ENCODE assay signal across 17 cellular contexts in genomic region chr12:57223191-57224165, GRCh38. TPM values are rescaled to one million over a fixed set of nuclear protein-coding genes. Genes with fewer than 3 reads are reported as not detected.
A peak's percentile ranks its signal among the peaks of the same experiment; 100 is the strongest.
DNase-seq lines count a peak whose midpoint lies in the region; ATAC-seq and TF ChIP-seq lines count a peak whose summit lies in the region.
"Had no signal": no experiment of that assay in that cellular context is flagged by ENCODE, and none has a peak within 500 bp of the region (broad histone marks: within the 10 kb centered on the region; RNA-seq: fewer than 3 reads in every experiment).

No MANE protein-coding gene starts in this region.

- H3K27ac ChIP-seq in CD8-positive, alpha-beta T cell (ENCODE audit: low read depth, low read length) = no peak overlapping the region
- no peak overlapping the region for H3K27ac ChIP-seq in HEK293 (ENCODE audit: extremely low read depth, low read depth, low read length)
- H3K27ac ChIP-seq: C4-2B, parathyroid adenoma, transverse colon had no signal

- H3K4me1 Mint-ChIP-seq in CD8-positive, alpha-beta T cell (ENCODE audit: low read depth) = peaks cover 55% of the 10 kb centered on the region
- H3K4me1 Mint-ChIP-seq in brain (peaks cover 85% of the 10 kb centered on the region), neural crest cell (peaks cover 49% of the 10 kb centered on the region)

- H3K36me3 Mint-ChIP-seq in CD8-positive, alpha-beta T cell = no peaks in the 10 kb centered on the region
- no peaks in the 10 kb centered on the region for H3K36me3 Mint-ChIP-seq in brain
- no peaks in the 10 kb centered on the region for H3K36me3 Mint-ChIP-seq in neural crest cell (ENCODE audit: low read depth)

- peaks cover 73% of the 10 kb centered on the region for H3K27me3 ChIP-seq in CD8-positive, alpha-beta T cell (ENCODE audit: insufficient read depth, low read length)

- CTCF ChIA-PET in CD8-positive, alpha-beta T cell (lab: Charles Lee) = interaction anchor here (0.7 to 13.2 kb wide), 4 partner anchors 9 to 232 kb away, joined by 3 to 302 read pairs (median 44); partner anchors contain the start of gene NXPH4
- CTCF ChIA-PET in HEK293 (lab: Yijun Ruan, JAX) = interaction anchor here (2.0 to 13.7 kb wide), 2 partner anchors 10 to 16 kb away, joined by 7 to 192 read pairs; a partner anchor contains a TSS

- H3K4me1 ChIP-seq in CD8-positive, alpha-beta T cell (ENCODE audit: insufficient read depth, low read length) = peaks cover 59% of the 10 kb centered on the region
- H3K4me1 ChIP-seq in HEK293 (ENCODE audit: control insufficient read depth, insufficient read depth, low read length) = peaks cover 2% of the 10 kb centered on the region; the same call in 1 of the 2 replicates
- H3K4me1 ChIP-seq: parathyroid adenoma had no signal

- intact Hi-C loops in CD8-positive, alpha-beta T cell (cut with DNase I, micrococcal nuclease) = no loop called here

- peaks cover 74% of the 10 kb centered on the region for H3K27me3 Mint-ChIP-seq in CD8-positive, alpha-beta T cell (ENCODE audit: low read depth)
- H3K27me3 Mint-ChIP-seq in brain (peaks cover 91% of the 10 kb centered on the region), neural crest cell (ENCODE audit: low read depth) (peaks cover 88% of the 10 kb centered on the region)

- peak; percentile 73 for ATAC-seq in CD8-positive, alpha-beta T cell
- no peak for ATAC-seq in GM21528 (IDR thresholded peaks at IDR 0.05; ENCODE audit: low FRiP score, unreplicated experiment)
- ATAC-seq: HCT116, left cardiac atrium, mucosa of descending colon had no signal

- TF ChIP-seq CTCF in CD8-positive, alpha-beta T cell (IDR thresholded peaks at IDR 0.05) = no peak
- TF ChIP-seq CTCF in HEK293 (tag by site-specific recombination; IDR thresholded peaks at IDR 0.05) (no peak), brain (conservative IDR thresholded peaks at IDR 0.05) (no peak), neural crest cell (conservative IDR thresholded peaks at IDR 0.05) (no peak)

- no peaks in the 10 kb centered on the region for H3K9me3 Mint-ChIP-seq in CD8-positive, alpha-beta T cell
- peaks cover 0 to 8% (median 0%) of the 10 kb centered on the region in 5 experiments for H3K9me3 Mint-ChIP-seq in brain
- H3K9me3 Mint-ChIP-seq in neural crest cell = no peaks in the 10 kb centered on the region
- H3K9me3 Mint-ChIP-seq: endodermal cell had no signal

- peak in 2 of 7 experiments; percentile 36 to 73 for DNase-seq in CD8-positive, alpha-beta T cell
- DNase-seq in neural crest cell (ENCODE audit: low read depth, low spot score) (no peak), NOMO-1 treated with DMSO at 0.1 percent for 48 hours (lab: John Stamatoyannopoulos, UW; ENCODE audit: unreplicated experiment) (no peak), Kasumi-1 (lab: John Stamatoyannopoulos, UW) (no peak)
- DNase-seq: central memory CD4-positive, alpha-beta T cell; endodermal cell; left cardiac atrium; mucosa of descending colon; NCI-H2081 treated with DMSO at 0.1 percent for 48 hours; small intestine; transverse colon had no signal

- no peak overlapping the region for H3K4me3 ChIP-seq in CD8-positive, alpha-beta T cell (ENCODE audit: low read depth, low read length)
- H3K4me3 ChIP-seq in HEK293 (ENCODE audit: low read depth, low read length) = no peak overlapping the region
- H3K4me3 ChIP-seq: mucosa of descending colon, transverse colon had no signal

- no peak overlapping the region for H3K27ac Mint-ChIP-seq in CD8-positive, alpha-beta T cell
- H3K27ac Mint-ChIP-seq in brain (peak overlapping the region in 4 of 5 experiments; percentile 10 to 86 (median 40)), neural crest cell (ENCODE audit: unreplicated experiment) (no peak overlapping the region)
- H3K27ac Mint-ChIP-seq: endodermal cell had no signal

- no peaks in the 10 kb centered on the region for H3K36me3 ChIP-seq in CD8-positive, alpha-beta T cell (ENCODE audit: insufficient read depth, low read length)
- no peaks in the 10 kb centered on the region for H3K36me3 ChIP-seq in HEK293 (ENCODE audit: control insufficient read depth in 2 of 2, insufficient read depth in 1 of 2, low read length in 2 of 2)
- H3K36me3 ChIP-seq: transverse colon had no signal

- no peaks in the 10 kb centered on the region for H3K9me3 ChIP-seq in CD8-positive, alpha-beta T cell (ENCODE audit: low read length)
- no peaks in the 10 kb centered on the region for H3K9me3 ChIP-seq in HEK293 (ENCODE audit: control insufficient read depth, insufficient read depth, low read depth, low read length)
- H3K9me3 ChIP-seq: mucosa of descending colon, transverse colon had no signal

- no peak overlapping the region for H3K4me3 Mint-ChIP-seq in CD8-positive, alpha-beta T cell
- H3K4me3 Mint-ChIP-seq in brain (peak overlapping the region in 4 of 5 experiments; percentile 32 to 85 (median 58)), neural crest cell (peak overlapping the region; percentile 5)
- H3K4me3 Mint-ChIP-seq: endodermal cell had no signal

- POLR2A ChIA-PET in CD8-positive, alpha-beta T cell (lab: Charles Lee) = interaction anchor here (1.2 to 1.4 kb wide), 2 partner anchors 17 to 19 kb away, joined by 3 read pairs; no protein-coding TSS in a partner anchor
- POLR2A ChIA-PET in HEK293 (lab: Yijun Ruan, JAX) = no interaction called here

TF ChIP-seq in HEK293, 187 proteins besides CTCF, POLR2A, EP300 and RAD21:
- 0 out of 2 replicates have a peak, but pooled peaks have one; percentile 23 for TF ChIP-seq IKZF3 (tag by site-specific recombination; IDR thresholded peaks at IDR 0.05)
- no peak for TF ChIP-seq ZBTB6 (tag by site-specific recombination; IDR thresholded peaks at IDR 0.05)
- no peak for TF ChIP-seq KLF7 (tag by site-specific recombination; IDR thresholded peaks at IDR 0.05; ENCODE audit: borderline replicate concordance)
- TF ChIP-seq EGR2 (tag by site-specific recombination; IDR thresholded peaks at IDR 0.05; ENCODE audit: low read depth) = peak; percentile 55
- TF ChIP-seq ZNF621 (tag by site-specific recombination; IDR thresholded peaks at IDR 0.05) = peak; percentile 86; the same call in 1 of the 2 replicates
- TF ChIP-seq ZFHX2 (tag by site-specific recombination; conservative IDR thresholded peaks at IDR 0.05) = peak; percentile 79
- TF ChIP-seq ZSCAN23 (tag by site-specific recombination; IDR thresholded peaks at IDR 0.05) = no peak
- peak; percentile 43 for TF ChIP-seq ZNF600 (tag by site-specific recombination; IDR thresholded peaks at IDR 0.05)
- TF ChIP-seq ZNF596 (tag by site-specific recombination; IDR thresholded peaks at IDR 0.05) = peak; percentile 29; the same call in 1 of the 2 replicates
- no peak for TF ChIP-seq ZNF571 (tag by site-specific recombination; IDR thresholded peaks at IDR 0.05)
- peak; percentile 59; the same call in 1 of the 2 replicates for TF ChIP-seq ZNF776 (tag by site-specific recombination; IDR thresholded peaks at IDR 0.05; ENCODE audit: borderline replicate concordance)
- peak; percentile 37; the same call in 1 of the 2 replicates for TF ChIP-seq ZSCAN4 (tag by site-specific recombination; IDR thresholded peaks at IDR 0.05)
- TF ChIP-seq ZNF366 (tag by site-specific recombination; conservative IDR thresholded peaks at IDR 0.05) = no peak
- TF ChIP-seq ZNF645 (tag by site-specific recombination; IDR thresholded peaks at IDR 0.05) = peak; percentile 51; the same call in 1 of the 2 replicates
TF ChIP-seq in HEK293: peak in this region for 9.

RNA-seq across cellular contexts. Expression of gene SHMT2, which starts 6.0 kb away (rescaled TPM):
- 10 to 100 TPM; 14.2 to 18.6 TPM for total RNA-seq in CD8-positive, alpha-beta T cell
- 394 TPM for polyA plus RNA-seq in brain (ENCODE audit: insufficient read depth, low read depth, low replicate concordance)
- total RNA-seq in neural crest cell = 225 and 230 TPM in 2 replicates

RNA-seq across cellular contexts. Expression of gene NXPH4, which starts 6.9 kb away (rescaled TPM):
- total RNA-seq in CD8-positive, alpha-beta T cell = 1 to 10 TPM; 1.4 to 1.7 TPM
- polyA plus RNA-seq in brain (ENCODE audit: insufficient read depth, low read depth, low replicate concordance) = 41.8 TPM
- 0.71 and 0.91 TPM in 2 replicates for total RNA-seq in neural crest cell
- total RNA-seq: transverse colon had no signal

RNA-seq across cellular contexts. Expression of gene STAC3, which starts 27.5 kb away (rescaled TPM):
- 1 to 10 TPM in 1 of 2 experiments, under 1 TPM in 1; 0.54 to 1.5 TPM for total RNA-seq in CD8-positive, alpha-beta T cell
- 1.9 TPM for polyA plus RNA-seq in brain (ENCODE audit: insufficient read depth, low read depth, low replicate concordance)
- total RNA-seq in neural crest cell = 3.8 and 4.1 TPM in 2 replicates

Comparison
In these comparisons a context has a peak if more than half of its experiments do, and no peak if none do; other contexts are left out.
1. H3K27ac Mint-ChIP-seq: peak in brain (4 of 5); none in CD8-positive, alpha-beta T cell (single experiment) and neural crest cell (single experiment).
2. RNA of gene SHMT2, which starts 6.0 kb away (total RNA-seq): 225 to 230 TPM in neural crest cell; 14.2 to 18.6 TPM in CD8-positive, alpha-beta T cell; every median in the first group is over 10 times any median in the second.